ENCODE assay signal across 20 cellular contexts in genomic region chr10:121566755-121567154, GRCh38. TPM values are rescaled to one million over a fixed set of nuclear protein-coding genes. Genes with fewer than 3 reads are reported as not detected.
A peak's percentile ranks its signal among the peaks of the same experiment; 100 is the strongest.
DNase-seq lines count a peak whose midpoint lies in the region; ATAC-seq, FAIRE-seq and TF ChIP-seq lines count a peak whose summit lies in the region.
"Had no signal": no experiment of that assay in that cellular context is flagged by ENCODE, and none has a peak within 500 bp of the region (broad histone marks: within the 10 kb centered on the region; RNA-seq: fewer than 3 reads in every experiment).

No MANE protein-coding gene starts in this region.

- peaks cover 31% of the 10 kb centered on the region for H3K4me1 Mint-ChIP-seq in neural progenitor cell
- H3K4me1 Mint-ChIP-seq: IgD-negative memory B cell had no signal

- peak; percentile 69 to 77 for DNase-seq in SJCRH30
- DNase-seq in globus pallidus (ENCODE audit: low spot score): peak; percentile 79
- DNase-seq in neural progenitor cell (ENCODE audit: low spot score): no peak
- DNase-seq in substantia nigra (lab: John Stamatoyannopoulos, UW): peak in 26 of 49 donors; percentile 11 to 67 (median 41)
- no peak for DNase-seq in activated CD8-positive, alpha-beta memory T cell treated with anti-CD3 and anti-CD28 coated beads, Interleukin-2, amount 50 U/mL, for 4 hours
- DNase-seq in RPMI8226: no peak
- no peak for DNase-seq in urothelium cell line (ENCODE audit: low spot score)
- DNase-seq: EL; HCEC 1CT; NCI-H1105; NCI-H1694 treated with DMSO at 0.1 percent for 48 hours; NK-92 treated with Interleukin-12 subunit alpha and Interleukin-12 subunit beta, amount 100 ng/mL, for 24 hours; SHP77 treated with DMSO at 0.1 percent for 48 hours had no signal

- H3K27me3 Mint-ChIP-seq in neural progenitor cell (ENCODE audit: insufficient read depth, low read depth): no peaks in the 10 kb centered on the region

- H3K79me2 ChIP-seq in neural progenitor cell (ENCODE audit: low read depth): peaks cover 100% of the 10 kb centered on the region

- no peaks in the 10 kb centered on the region for H3F3A ChIP-seq in neural progenitor cell (ENCODE audit: low read depth)

- H3K27ac ChIP-seq in SJCRH30 (peak overlapping the region; percentile 19), neural progenitor cell (no peak overlapping the region), substantia nigra (ENCODE audit: low read depth, low read length, poor library complexity, severe bottlenecking) (peak overlapping the region; percentile 81)
- H3K27ac ChIP-seq: A549, HL-60 had no signal

- ATAC-seq in HG03175 (IDR thresholded peaks at IDR 0.05; ENCODE audit: unreplicated experiment): no peak
- ATAC-seq: A549 had no signal

- H3K4me2 ChIP-seq in neural progenitor cell: no peak overlapping the region
- H3K4me2 ChIP-seq: A549 had no signal

- H3K9me3 Mint-ChIP-seq in neural progenitor cell: no peaks in the 10 kb centered on the region

- peaks cover 56% of the 10 kb centered on the region for H3K36me3 Mint-ChIP-seq in neural progenitor cell
- H3K36me3 Mint-ChIP-seq: IgD-negative memory B cell had no signal

- peaks cover 63% of the 10 kb centered on the region for H4K20me1 ChIP-seq in neural progenitor cell (ENCODE audit: low read depth)

- H3K4me1 ChIP-seq in SJCRH30 (peaks cover 15% of the 10 kb centered on the region), neural progenitor cell (peaks cover 17% of the 10 kb centered on the region)
- H3K4me1 ChIP-seq: A549 had no signal

- H3K4me3 ChIP-seq in SJCRH30 (no peak overlapping the region), neural progenitor cell (no peak overlapping the region)
- H3K4me3 ChIP-seq: A549 had no signal

- peak overlapping the region; percentile 43 for H3K27ac Mint-ChIP-seq in neural progenitor cell
- H3K27ac Mint-ChIP-seq: IgD-negative memory B cell had no signal

- H2AFZ ChIP-seq in neural progenitor cell (replicated peaks): no peak overlapping the region

- H3K9me3 ChIP-seq in SJCRH30 (replicated peaks) (no peaks in the 10 kb centered on the region), neural progenitor cell (ENCODE audit: low read depth) (no peaks in the 10 kb centered on the region)
- H3K9me3 ChIP-seq: A549 had no signal

- FAIRE-seq in urothelium cell line (lab: Jason Lieb, UNC): no peak
- FAIRE-seq: A549, HTR-8/SVneo had no signal

- no peak overlapping the region for H3K4me3 Mint-ChIP-seq in neural progenitor cell
- H3K4me3 Mint-ChIP-seq: IgD-negative memory B cell had no signal

- H3K27me3 ChIP-seq in SJCRH30: no peaks in the 10 kb centered on the region
- H3K27me3 ChIP-seq in neural progenitor cell: no peaks in the 10 kb centered on the region

- peaks cover 3% of the 10 kb centered on the region; the same call in 1 of the 2 replicates for H3K36me3 ChIP-seq in SJCRH30
- no peaks in the 10 kb centered on the region for H3K36me3 ChIP-seq in neural progenitor cell

- TF ChIP-seq CTCF in neural progenitor cell (IDR thresholded peaks at IDR 0.05): no peak

- H3K9ac ChIP-seq in neural progenitor cell: no peak overlapping the region

RNA-seq across cellular contexts. Expression of gene FGFR2, which starts 31.5 kb away (rescaled TPM):
- total RNA-seq in SJCRH30 (2014; rRNA removed; shearing (Covaris generic)): 44.8 and 45.9 TPM in 2 replicates
- 76.3 and 99.1 TPM in 2 replicates for total RNA-seq in neural progenitor cell (ENCODE audit: low replicate concordance)
- total RNA-seq: LHCN-M2, OCI-LY7 had no signal

Comparison
In these comparisons a context has a peak if more than half of its experiments do, and no peak if none do; other contexts are left out.
1. DNase-seq: peak in SJCRH30 (2 of 2), globus pallidus (single experiment) and substantia nigra (26 of 49); none in neural progenitor cell (single experiment), activated CD8-positive, alpha-beta memory T cell treated with anti-CD3 and anti-CD28 coated beads, Interleukin-2, amount 50 U/mL, for 4 hours (single experiment), RPMI8226 (single experiment) and urothelium cell line (single experiment).